Comparison of ENCODE assay signal across 26 cellular contexts in genomic region chr4:146398404-146398803, GRCh38.
"Had no signal": no experiment of that assay in that cellular context is flagged by ENCODE, and none has a peak within 500 bp of the region (broad histone marks: within the 10 kb centered on the region; RNA-seq: fewer than 3 reads in every experiment).

No MANE protein-coding gene starts in this region.

- H3K9me3 ChIP-seq: heart left ventricle, ovary, prostate gland, sigmoid colon, suprapubic skin, tibial artery, upper lobe of right lung had no signal

- ATAC-seq: esophagus mucosa; heart left ventricle; naive thymus-derived CD4-positive, alpha-beta T cell; stimulated activated naive B cell treated with anti-CD40 and anti-IgM and Interleukin-4, amounts not matched to agents 10 μg/mL and 1 μg/mL and 100 μg/mL, for 72 hours; upper lobe of right lung had no signal

- DNase-seq: activated CD4-positive, alpha-beta memory T cell treated with anti-CD3 and anti-CD28 coated beads, Interleukin-2, amount 10 ng/mL, durations not matched to agents 7 days and 5 days; activated CD4-positive, alpha-beta T cell treated with anti-CD3 and anti-CD28 coated beads for 1 hour; activated CD4-positive, alpha-beta T cell treated with anti-CD3 and anti-CD28 coated beads, Interleukin-2, amount 10 ng/mL, durations not matched to agents 7 days and 5 days; activated CD8-positive, alpha-beta memory T cell treated with anti-CD3 and anti-CD28 coated beads, Interleukin-2, amount 50 U/mL, for 48 hours; activated gamma-delta T cell; activated naive CD4-positive, alpha-beta T cell treated with anti-CD3 and anti-CD28 coated beads, Interleukin-2, amount 10 ng/mL, durations not matched to agents 7 days and 5 days; activated naive CD8-positive, alpha-beta T cell treated with anti-CD3 and anti-CD28 coated beads, Interleukin-2, amount 10 ng/mL, durations not matched to agents 7 days and 5 days; activated T-cell treated with anti-CD3 and anti-CD28 coated beads, Interleukin-2, amount 50 U/mL, for 24 hours; amniotic stem cell; brain microvascular endothelial cell; heart left ventricle; midbrain; naive thymus-derived CD4-positive, alpha-beta T cell; ovary; retina; sigmoid colon; stimulated activated CD4-positive, alpha-beta T cell treated with anti-CD3 and anti-CD28 coated beads, Interleukin-1b, Interleukin-23, amount 100 ng/mL, for 48 hours; stimulated activated CD4-positive, alpha-beta T cell treated with anti-CD3 and anti-CD28 coated beads, Interleukin-4, amount 100 ng/mL, for 4 hours; stimulated activated CD8-positive, alpha-beta memory T cell treated with anti-CD3 and anti-CD28 coated beads, Interleukin-4, amount 100 ng/mL, for 48 hours; stimulated activated naive B cell treated with anti-CD40 and anti-IgM and Interleukin-4, amounts not matched to agents 10 μg/mL and 1 μg/mL and 100 μg/mL, for 72 hours; T-helper 9 cell; tibial artery; upper lobe of right lung had no signal

- H3K4me1 ChIP-seq: prostate gland, sigmoid colon, suprapubic skin, tibial artery, upper lobe of right lung had no signal

- H3K36me3 ChIP-seq: brain microvascular endothelial cell, heart left ventricle, ovary, prostate gland, sigmoid colon, suprapubic skin, tibial artery, upper lobe of right lung had no signal

- H3K4me3 ChIP-seq: heart left ventricle, ovary, prostate gland, sigmoid colon, suprapubic skin, tibial artery, upper lobe of right lung had no signal

- H3K27me3 ChIP-seq: brain microvascular endothelial cell, heart left ventricle, ovary, sigmoid colon, suprapubic skin, tibial artery, upper lobe of right lung had no signal

- H3K27ac ChIP-seq: brain microvascular endothelial cell, heart left ventricle, ovary, prostate gland, sigmoid colon, suprapubic skin, tibial artery, upper lobe of right lung had no signal
